Comparison of ENCODE assay signal across 8 cellular contexts in the genomic region with DNA sequence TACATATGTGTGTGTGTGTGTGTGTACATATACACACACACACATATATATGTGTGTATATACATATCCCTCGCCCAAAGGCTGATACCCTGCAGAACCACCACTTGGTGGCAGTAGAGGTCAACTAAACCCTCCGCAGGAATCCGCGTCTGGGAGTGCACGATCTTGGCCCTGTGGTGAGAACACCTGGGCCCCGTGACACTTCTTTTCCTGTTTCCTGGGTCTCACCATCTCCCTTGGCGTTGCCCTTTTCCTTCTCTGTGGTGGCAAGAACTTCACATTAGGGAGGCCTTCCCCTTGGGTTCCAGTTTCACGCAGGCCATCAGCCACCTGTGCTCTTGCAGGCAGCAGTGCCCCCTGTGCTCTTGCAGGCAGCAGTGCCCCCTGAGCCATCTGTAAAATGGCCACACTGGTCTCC. TPM values are rescaled to one million over a fixed set of nuclear protein-coding genes. Genes with fewer than 3 reads are reported as not detected.
DNase-seq lines count a peak whose midpoint lies in the region; ATAC-seq, FAIRE-seq and TF ChIP-seq lines count a peak whose summit lies in the region.

No MANE protein-coding gene starts in this region.

- POLR2A ChIA-PET in OCI-LY7 (lab: Charles Lee), result no interaction called here

- intact Hi-C loops in OCI-LY7 (cut with micrococcal nuclease; ENCODE audit: unreplicated experiment) (loop anchor here (1.0 to 10.0 kb wide), 7 partner anchors 57 to 887 kb away; no protein-coding TSS in a partner anchor), tibial artery (cut with DNase I; ENCODE audit: low total_unique reads) (loop anchor here (5.0 kb wide), 1 partner anchor 195 kb away; no protein-coding TSS in a partner anchor)

- H3K4me1 ChIP-seq in OCI-LY7 (ENCODE audit: insufficient read depth, low read length, poor library complexity, severe bottlenecking) (no peaks in the 10 kb centered on the region), tibial artery (peaks cover 0 to 3% (median 0%) of the 10 kb centered on the region in 4 donors)

- H3K27me3 ChIP-seq in tibial artery, result peaks cover 0 to 21% of the 10 kb centered on the region in 2 donors

- ATAC-seq in GM21515 (IDR thresholded peaks at IDR 0.05; ENCODE audit: unreplicated experiment), result peak; percentile 95
- ATAC-seq in activated T-cell treated with anti-CD3 and anti-CD28 coated beads, Interleukin-2, amount 50 U/mL, for 4 hours, result peak; percentile 69 to 82

- H3K27ac ChIP-seq in OCI-LY7 (ENCODE audit: low read depth, low read length, poor library complexity, severe bottlenecking) (no peak overlapping the region), tibial artery (no peak overlapping the region)

- H3K9me2 ChIP-seq in OCI-LY7 (ENCODE audit: insufficient read depth, low read length), result no peaks in the 10 kb centered on the region

- no TSS peak for BruUV-seq in OCI-LY7 (replicated peaks; lab: Mats Ljungman, UMichigan)

- peaks cover 8% of the 10 kb centered on the region for H3K4me1 Mint-ChIP-seq in activated T-cell treated with anti-CD3 and anti-CD28 coated beads, Interleukin-2, amount 50 U/mL, for 4 hours (ENCODE audit: low read depth)

- H3K9me3 Mint-ChIP-seq in activated T-cell treated with anti-CD3 and anti-CD28 coated beads, Interleukin-2, amount 50 U/mL, for 4 hours, result no peaks in the 10 kb centered on the region

- peaks cover 11% of the 10 kb centered on the region for H3K27me3 Mint-ChIP-seq in activated T-cell treated with anti-CD3 and anti-CD28 coated beads, Interleukin-2, amount 50 U/mL, for 4 hours (ENCODE audit: low read depth)

- H2AFZ ChIP-seq in OCI-LY7 (ENCODE audit: low read length), result peak overlapping the region; percentile 27; the same call in 1 of the 2 replicates

- H3K4me3 ChIP-seq in OCI-LY7 (ENCODE audit: low read depth, low read length, poor library complexity, severe bottlenecking) (no peak overlapping the region), fibroblast of the aortic adventitia (ENCODE audit: low read depth, low read length) (no peak overlapping the region), tibial artery (no peak overlapping the region)

- H3K36me3 ChIP-seq in OCI-LY7 (ENCODE audit: insufficient read depth, low read length), result no peaks in the 10 kb centered on the region
- no peaks in the 10 kb centered on the region for H3K36me3 ChIP-seq in tibial artery

- DNase-seq in DMS53 treated with DMSO at 0.1 percent for 48 hours (lab: John Stamatoyannopoulos, UW; ENCODE audit: unreplicated experiment) (peak; percentile 80), HTR-8/SVneo (ENCODE audit: insufficient read length, low spot score) (peak; percentile 76), OCI-LY7 (ENCODE audit: low spot score) (peak; percentile 78), fibroblast of the aortic adventitia (ENCODE audit: low read depth) (peak; percentile 73), occipital lobe (lab: John Stamatoyannopoulos, UW) (peak; percentile 26), tibial artery (no peak)
- peak; percentile 44 for DNase-seq in activated T-cell treated with anti-CD3 and anti-CD28 coated beads, Interleukin-2, amount 50 U/mL, for 4 hours

- H3K4me2 ChIP-seq in OCI-LY7 (ENCODE audit: low read length), result peak overlapping the region; percentile 21; the same call in 1 of the 2 replicates

- H3K9me3 ChIP-seq in OCI-LY7 (ENCODE audit: low read length) (no peaks in the 10 kb centered on the region), tibial artery (no peaks in the 10 kb centered on the region)

- H3K36me3 Mint-ChIP-seq in activated T-cell treated with anti-CD3 and anti-CD28 coated beads, Interleukin-2, amount 50 U/mL, for 4 hours (ENCODE audit: insufficient read depth), result no peaks in the 10 kb centered on the region

- H3K79me2 ChIP-seq in OCI-LY7 (ENCODE audit: insufficient read depth, low read depth, low read length), result no peaks in the 10 kb centered on the region

- TF ChIP-seq CTCF in OCI-LY7 (conservative IDR thresholded peaks at IDR 0.05; ENCODE audit: low read length), result peak; percentile 94
- TF ChIP-seq CTCF in fibroblast of the aortic adventitia (IDR thresholded peaks at IDR 0.05; ENCODE audit: insufficient read depth, low read length), result peak; percentile 82
- peak; percentile 77 to 80 for TF ChIP-seq CTCF in tibial artery (IDR thresholded peaks at IDR 0.05)

- no peaks in the 10 kb centered on the region for H4K20me1 ChIP-seq in OCI-LY7 (ENCODE audit: insufficient read depth, low read length)

- peak; percentile 64 for FAIRE-seq in HTR-8/SVneo (lab: Jason Lieb, UNC)

- no peak overlapping the region for H3K4me3 Mint-ChIP-seq in activated T-cell treated with anti-CD3 and anti-CD28 coated beads, Interleukin-2, amount 50 U/mL, for 4 hours

- CTCF ChIA-PET in OCI-LY7 (lab: Charles Lee; ENCODE audit: unreplicated experiment), result no interaction called here

RNA-seq across cellular contexts. Expression of a gene that starts 8.2 kb away (rescaled TPM):
- total RNA-seq in OCI-LY7 (2014; rRNA removed; shearing (Covaris generic)), result not detected in 2 replicates
- total RNA-seq in OCI-LY7 (2022) (not detected in 2 replicates), fibroblast of the aortic adventitia (ENCODE audit: low replicate concordance) (not detected in 2 replicates), occipital lobe (not detected)
- total RNA-seq in activated T-cell treated with anti-CD3 and anti-CD28 coated beads, Interleukin-2, amount 50 U/mL, for 4 hours, result 100 to 1,000 TPM in 2 of 3 donors, 10 to 100 TPM in 1; 74.3 to 198 (median 134) TPM

RNA-seq across cellular contexts. Expression of a gene that starts 53.0 kb away (rescaled TPM):
- total RNA-seq in OCI-LY7 (2014; rRNA removed; shearing (Covaris generic)), result not detected in 2 replicates
- not detected in 2 replicates for total RNA-seq in OCI-LY7 (2022)
- not detected for total RNA-seq in activated T-cell treated with anti-CD3 and anti-CD28 coated beads, Interleukin-2, amount 50 U/mL, for 4 hours
- total RNA-seq in fibroblast of the aortic adventitia (ENCODE audit: low replicate concordance), result not detected in 2 replicates
- 0.62 TPM for total RNA-seq in occipital lobe

Comparison
In these comparisons a context has a peak if more than half of its experiments do, and no peak if none do; other contexts are left out.
1. DNase-seq: peak in DMS53 treated with DMSO at 0.1 percent for 48 hours (single experiment), HTR-8/SVneo (single experiment), OCI-LY7 (single experiment), activated T-cell treated with anti-CD3 and anti-CD28 coated beads, Interleukin-2, amount 50 U/mL, for 4 hours (single experiment), fibroblast of the aortic adventitia (single experiment) and occipital lobe (single experiment); none in tibial artery (0 of 2).
2. RNA of a gene that starts 8.2 kb away (total RNA-seq): 74.3 to 198 TPM in activated T-cell treated with anti-CD3 and anti-CD28 coated beads, Interleukin-2, amount 50 U/mL, for 4 hours; not detected in OCI-LY7, not detected in fibroblast of the aortic adventitia and not detected in occipital lobe (single experiment); every median in the first group is over 10 times any median in the second.
3. Peak in every context shown above with its lines, with median percentiles within 50 percentile points of each other: CTCF ChIP-seq.